In genomic region chr6:82646231-82646615, GRCh38 we compare ENCODE assay signal across 22 cellular contexts.
"Had no signal": no experiment of that assay in that cellular context is flagged by ENCODE, and none has a peak within 500 bp of the region (broad histone marks: within the 10 kb centered on the region; RNA-seq: fewer than 3 reads in every experiment).

No MANE protein-coding gene starts in this region.

- H3K27ac Mint-ChIP-seq: activated B cell treated with CpG ODN at 0.5 μM for 24 hours; activated CD4-positive, alpha-beta memory T cell treated with anti-CD3 and anti-CD28 coated beads, Interleukin-2, amount 10 ng/mL, durations not matched to agents 7 days and 5 days; activated naive CD8-positive, alpha-beta T cell treated with anti-CD3 and anti-CD28 coated beads, Interleukin-2, amount 10 ng/mL, durations not matched to agents 7 days and 5 days; activated T-helper 2 cell treated with anti-CD3 and anti-CD28 coated beads, Interferon-gamma antibody, Interleukin-2, Interleukin-4, amounts not matched to agents 10 μg/mL and 5 μg/mL and 100 μg/mL, durations not matched to agents 14 hours and 24 hours and 36 hours; endodermal cell; natural killer cell; stimulated activated memory B cell treated with anti-CD40 and anti-IgM and Interleukin-4, amounts not matched to agents 10 μg/mL and 1 μg/mL and 100 μg/mL, for 72 hours had no signal

- H3K4me3 ChIP-seq: body of pancreas, colonic mucosa, gastroesophageal sphincter, heart left ventricle, ovary, sigmoid colon, thoracic aorta, upper lobe of right lung had no signal

- H3K36me3 ChIP-seq: colonic mucosa, gastroesophageal sphincter, heart left ventricle, ovary, sigmoid colon, thoracic aorta, upper lobe of right lung had no signal

- DNase-seq: activated B cell treated with CpG ODN at 0.5 μM for 24 hours; activated CD4-positive, alpha-beta memory T cell treated with anti-CD3 and anti-CD28 coated beads, Interleukin-2, amount 10 ng/mL, durations not matched to agents 7 days and 5 days; activated CD4-positive, alpha-beta T cell treated with anti-CD3 and anti-CD28 coated beads for 48 hours; activated naive CD4-positive, alpha-beta T cell treated with Interleukin-2 at 50 U/mL for 16 hours; activated naive CD8-positive, alpha-beta T cell treated with anti-CD3 and anti-CD28 coated beads, Interleukin-2, amount 10 ng/mL, durations not matched to agents 7 days and 5 days; activated T-cell treated with anti-CD3 and anti-CD28 coated beads, Interleukin-2, amount 50 U/mL, for 1 hour; amygdala; body of pancreas; colonic mucosa; endodermal cell; erythroblast; natural killer cell; ovary; sigmoid colon; stimulated activated CD4-positive, alpha-beta T cell treated with anti-CD3 and anti-CD28 coated beads, Interleukin-4, amount 100 ng/mL, for 4 hours; upper lobe of right lung had no signal

- H3K27me3 Mint-ChIP-seq: activated B cell treated with CpG ODN at 0.5 μM for 24 hours; activated CD4-positive, alpha-beta memory T cell treated with anti-CD3 and anti-CD28 coated beads, Interleukin-2, amount 10 ng/mL, durations not matched to agents 7 days and 5 days; activated naive CD8-positive, alpha-beta T cell treated with anti-CD3 and anti-CD28 coated beads, Interleukin-2, amount 10 ng/mL, durations not matched to agents 7 days and 5 days; central memory CD8-positive, alpha-beta T cell; stimulated activated memory B cell treated with anti-CD40 and anti-IgM and Interleukin-4, amounts not matched to agents 10 μg/mL and 1 μg/mL and 100 μg/mL, for 72 hours had no signal

- H3K9me3 ChIP-seq: body of pancreas, colonic mucosa, gastroesophageal sphincter, ovary, sigmoid colon, thoracic aorta, upper lobe of right lung had no signal

- ATAC-seq: body of pancreas; gastroesophageal sphincter; natural killer cell; stimulated activated memory B cell treated with anti-CD40 and anti-IgM and Interleukin-4, amounts not matched to agents 10 μg/mL and 1 μg/mL and 100 μg/mL, for 72 hours; upper lobe of right lung had no signal

- H3K4me3 Mint-ChIP-seq: activated B cell treated with CpG ODN at 0.5 μM for 24 hours; activated CD4-positive, alpha-beta memory T cell treated with anti-CD3 and anti-CD28 coated beads, Interleukin-2, amount 10 ng/mL, durations not matched to agents 7 days and 5 days; activated naive CD8-positive, alpha-beta T cell treated with anti-CD3 and anti-CD28 coated beads, Interleukin-2, amount 10 ng/mL, durations not matched to agents 7 days and 5 days; central memory CD8-positive, alpha-beta T cell; endodermal cell; natural killer cell; stimulated activated memory B cell treated with anti-CD40 and anti-IgM and Interleukin-4, amounts not matched to agents 10 μg/mL and 1 μg/mL and 100 μg/mL, for 72 hours had no signal

- H3K27ac ChIP-seq: body of pancreas, colonic mucosa, ovary, sigmoid colon, thoracic aorta, upper lobe of right lung had no signal

- H3K27me3 ChIP-seq: body of pancreas, colonic mucosa, gastroesophageal sphincter, heart left ventricle, ovary, sigmoid colon, upper lobe of right lung had no signal

- H3K4me1 ChIP-seq: body of pancreas, colonic mucosa, sigmoid colon, upper lobe of right lung had no signal

- H3K4me1 Mint-ChIP-seq: activated B cell treated with CpG ODN at 0.5 μM for 24 hours; activated CD4-positive, alpha-beta memory T cell treated with anti-CD3 and anti-CD28 coated beads, Interleukin-2, amount 10 ng/mL, durations not matched to agents 7 days and 5 days; activated naive CD8-positive, alpha-beta T cell treated with anti-CD3 and anti-CD28 coated beads, Interleukin-2, amount 10 ng/mL, durations not matched to agents 7 days and 5 days; central memory CD8-positive, alpha-beta T cell; endodermal cell; natural killer cell; stimulated activated memory B cell treated with anti-CD40 and anti-IgM and Interleukin-4, amounts not matched to agents 10 μg/mL and 1 μg/mL and 100 μg/mL, for 72 hours had no signal

- H3K36me3 Mint-ChIP-seq: activated naive CD8-positive, alpha-beta T cell treated with anti-CD3 and anti-CD28 coated beads, Interleukin-2, amount 10 ng/mL, durations not matched to agents 7 days and 5 days; stimulated activated memory B cell treated with anti-CD40 and anti-IgM and Interleukin-4, amounts not matched to agents 10 μg/mL and 1 μg/mL and 100 μg/mL, for 72 hours had no signal

- H3K9me3 Mint-ChIP-seq: activated CD4-positive, alpha-beta memory T cell treated with anti-CD3 and anti-CD28 coated beads, Interleukin-2, amount 10 ng/mL, durations not matched to agents 7 days and 5 days; activated T-helper 2 cell treated with anti-CD3 and anti-CD28 coated beads, Interferon-gamma antibody, Interleukin-2, Interleukin-4, amounts not matched to agents 10 μg/mL and 5 μg/mL and 100 μg/mL, durations not matched to agents 14 hours and 24 hours and 36 hours; endodermal cell had no signal
